In genomic region chr6:14767176-14767575, GRCh38 we compare ENCODE assay signal across 17 cellular contexts.
"Had no signal": no experiment of that assay in that cellular context is flagged by ENCODE, and none has a peak within 500 bp of the region (broad histone marks: within the 10 kb centered on the region; RNA-seq: fewer than 3 reads in every experiment).

No MANE protein-coding gene starts in this region.

- H3K36me3 Mint-ChIP-seq: activated naive CD4-positive, alpha-beta T cell treated with anti-CD3 and anti-CD28 coated beads, Interleukin-2, amount 10 ng/mL, durations not matched to agents 7 days and 5 days; naive B cell; stimulated activated effector memory CD8-positive, alpha-beta T cell treated with anti-CD3 and anti-CD28 coated beads, Interleukin-12 subunit alpha, Interleukin-12 subunit beta, amount 100 ng/mL, for 72 hours had no signal

- H3K4me1 Mint-ChIP-seq: activated naive CD4-positive, alpha-beta T cell treated with anti-CD3 and anti-CD28 coated beads, Interleukin-2, amount 10 ng/mL, durations not matched to agents 7 days and 5 days had no signal

- H3K27ac ChIP-seq: gastroesophageal sphincter, lower lobe of right lung, neutrophil, tibial nerve had no signal

- H3K4me3 Mint-ChIP-seq: activated B cell treated with CpG ODN at 0.5 μM for 24 hours; activated CD4-positive, alpha-beta T cell treated with anti-CD3 and anti-CD28 coated beads, Interleukin-2, amount 10 ng/mL, durations not matched to agents 24 days and 14 days; activated naive CD4-positive, alpha-beta T cell treated with anti-CD3 and anti-CD28 coated beads, Interleukin-2, amount 10 ng/mL, durations not matched to agents 7 days and 5 days; naive B cell; stimulated activated effector memory CD8-positive, alpha-beta T cell treated with anti-CD3 and anti-CD28 coated beads, Interleukin-12 subunit alpha, Interleukin-12 subunit beta, amount 100 ng/mL, for 72 hours; T-helper 17 cell had no signal

- H3K27me3 Mint-ChIP-seq: activated B cell treated with CpG ODN at 0.5 μM for 24 hours; activated CD4-positive, alpha-beta T cell treated with anti-CD3 and anti-CD28 coated beads, Interleukin-2, amount 10 ng/mL, durations not matched to agents 24 days and 14 days; naive B cell had no signal

- H3K4me2 ChIP-seq: smooth muscle cell had no signal

- H3K9me3 Mint-ChIP-seq: activated B cell treated with CpG ODN at 0.5 μM for 24 hours; activated CD4-positive, alpha-beta T cell treated with anti-CD3 and anti-CD28 coated beads, Interleukin-2, amount 10 ng/mL, durations not matched to agents 24 days and 14 days; activated naive CD4-positive, alpha-beta T cell treated with anti-CD3 and anti-CD28 coated beads, Interleukin-2, amount 10 ng/mL, durations not matched to agents 7 days and 5 days; activated T-helper 2 cell treated with anti-CD3 and anti-CD28 coated beads, Interferon-gamma antibody, Interleukin-2, Interleukin-4, amounts not matched to agents 10 μg/mL and 5 μg/mL and 100 μg/mL, durations not matched to agents 14 hours and 24 hours and 36 hours; naive B cell; stimulated activated effector memory CD8-positive, alpha-beta T cell treated with anti-CD3 and anti-CD28 coated beads, Interleukin-12 subunit alpha, Interleukin-12 subunit beta, amount 100 ng/mL, for 72 hours had no signal

- DNase-seq: activated B cell treated with CpG ODN at 0.5 μM for 24 hours; activated CD4-positive, alpha-beta T cell treated with anti-CD3 and anti-CD28 coated beads, Interleukin-2, amount 10 ng/mL, durations not matched to agents 24 days and 14 days; activated naive CD4-positive, alpha-beta T cell treated with anti-CD3 and anti-CD28 coated beads, Interleukin-2, amount 10 ng/mL, durations not matched to agents 7 days and 5 days; caudate nucleus; cortex of kidney; effector CD8-positive, alpha-beta T cell; kidney; lower lobe of right lung; naive B cell; right cardiac atrium; T-helper 17 cell had no signal

- H3K27me3 ChIP-seq: gastroesophageal sphincter, neutrophil, tibial nerve had no signal

- H3K27ac Mint-ChIP-seq: activated B cell treated with CpG ODN at 0.5 μM for 24 hours; activated CD4-positive, alpha-beta T cell treated with anti-CD3 and anti-CD28 coated beads, Interleukin-2, amount 10 ng/mL, durations not matched to agents 24 days and 14 days; activated naive CD4-positive, alpha-beta T cell treated with anti-CD3 and anti-CD28 coated beads, Interleukin-2, amount 10 ng/mL, durations not matched to agents 7 days and 5 days; activated T-helper 2 cell treated with anti-CD3 and anti-CD28 coated beads, Interferon-gamma antibody, Interleukin-2, Interleukin-4, amounts not matched to agents 10 μg/mL and 5 μg/mL and 100 μg/mL, durations not matched to agents 14 hours and 24 hours and 36 hours; stimulated activated effector memory CD8-positive, alpha-beta T cell treated with anti-CD3 and anti-CD28 coated beads, Interleukin-12 subunit alpha, Interleukin-12 subunit beta, amount 100 ng/mL, for 72 hours; T-helper 17 cell had no signal

- H3K4me1 ChIP-seq: lower lobe of right lung had no signal

- H3K36me3 ChIP-seq: gastroesophageal sphincter, lower lobe of right lung, neutrophil, tibial nerve had no signal

- H3K9me3 ChIP-seq: gastroesophageal sphincter, lower lobe of right lung, neutrophil, tibial nerve had no signal

- H3K4me3 ChIP-seq: gastroesophageal sphincter, lower lobe of right lung, smooth muscle cell, tibial nerve had no signal
